8 cellular contexts compared by ENCODE assay signal in genomic region chr21:44875341-44875740, GRCh38.
A peak's percentile ranks its signal among the peaks of the same experiment; 100 is the strongest.
DNase-seq lines count a peak whose midpoint lies in the region; ATAC-seq, FAIRE-seq and TF ChIP-seq lines count a peak whose summit lies in the region.

No MANE protein-coding gene starts in this region.

- H4K20me1 ChIP-seq in OCI-LY1 (ENCODE audit: insufficient read depth, low read length) = no peaks in the 10 kb centered on the region

- H2AFZ ChIP-seq in OCI-LY1 (ENCODE audit: low read length) = no peak overlapping the region

- H3K4me1 ChIP-seq in OCI-LY1 (ENCODE audit: insufficient read depth, low read length, severe bottlenecking) (peaks cover 35% of the 10 kb centered on the region), muscle layer of duodenum (ENCODE audit: control insufficient read depth in 1 of 2, insufficient read depth in 2 of 2, low read length in 2 of 2) (peaks cover 22 to 29% of the 10 kb centered on the region in 2 donors)

- ATAC-seq in GM19455 (IDR thresholded peaks at IDR 0.05; ENCODE audit: unreplicated experiment) = no peak
- ATAC-seq in HG03469 (IDR thresholded peaks at IDR 0.05; ENCODE audit: unreplicated experiment) = no peak
- ATAC-seq in GM18502 (IDR thresholded peaks at IDR 0.05; ENCODE audit: poor library complexity, unreplicated experiment) = no peak

- peak overlapping the region; percentile 80 for H3K4me3 ChIP-seq in OCI-LY1 (ENCODE audit: low read depth, low read length, poor library complexity, severe bottlenecking)
- peak overlapping the region; percentile 63 to 92 for H3K4me3 ChIP-seq in muscle layer of duodenum (ENCODE audit: low read depth in 1 of 2, low read length in 2 of 2)

- H3F3A ChIP-seq in OCI-LY1 (ENCODE audit: insufficient read depth, low read length) = 0 out of 2 replicates have a peak, but pooled peaks cover 5% of the 10 kb centered on the region

- TF ChIP-seq CTCF in GM12873 (IDR thresholded peaks at IDR 0.05; ENCODE audit: insufficient read depth, low read depth, low read length, missing control alignments) (peak; percentile 15), OCI-LY1 (IDR thresholded peaks at IDR 0.05; ENCODE audit: low read length) (0 out of 2 replicates have a peak, but pooled peaks have one; percentile 26)

- peak overlapping the region; percentile 74; the same call in 1 of the 2 replicates for H3K9ac ChIP-seq in OCI-LY1 (ENCODE audit: low read length)

- H3K27me3 ChIP-seq in OCI-LY1 (ENCODE audit: insufficient read depth, low read length) (no peaks in the 10 kb centered on the region; the same call in 1 of the 2 replicates), muscle layer of duodenum (ENCODE audit: low read depth, low read length) (no peaks in the 10 kb centered on the region)

- no peak overlapping the region for H3K27ac ChIP-seq in OCI-LY1 (ENCODE audit: low read depth, low read length, poor library complexity, severe bottlenecking)
- H3K27ac ChIP-seq in muscle layer of duodenum (ENCODE audit: low read length) = peak overlapping the region; percentile 87

- H3K9me2 ChIP-seq in OCI-LY1 (ENCODE audit: low read depth, low read length) = no peaks in the 10 kb centered on the region

- FAIRE-seq in HTR-8/SVneo (lab: Jason Lieb, UNC) = no peak

- H3K79me2 ChIP-seq in OCI-LY1 (ENCODE audit: insufficient read depth, low read length) = no peaks in the 10 kb centered on the region

- peak overlapping the region; percentile 93 for H3K4me2 ChIP-seq in OCI-LY1 (ENCODE audit: low read length)

- peak; percentile 51 for DNase-seq in dedifferentiated amniotic fluid mesenchymal stem cell (ENCODE audit: extremely low spot score)
- no peak for DNase-seq in HTR-8/SVneo (ENCODE audit: insufficient read length, low spot score)

- H3K9me3 ChIP-seq in OCI-LY1 (ENCODE audit: low read length) (no peaks in the 10 kb centered on the region), muscle layer of duodenum (ENCODE audit: control insufficient read depth in 1 of 2, low read length in 2 of 2) (no peaks in the 10 kb centered on the region)

- H3K36me3 ChIP-seq in OCI-LY1 (ENCODE audit: insufficient read depth, low read length) = no peaks in the 10 kb centered on the region; the same call in 1 of the 2 replicates
- no peaks in the 10 kb centered on the region for H3K36me3 ChIP-seq in muscle layer of duodenum (ENCODE audit: control insufficient read depth in 1 of 2, insufficient read depth in 2 of 2, low read length in 2 of 2)
